ENCODE assay signal across 7 cellular contexts in the genomic region with DNA sequence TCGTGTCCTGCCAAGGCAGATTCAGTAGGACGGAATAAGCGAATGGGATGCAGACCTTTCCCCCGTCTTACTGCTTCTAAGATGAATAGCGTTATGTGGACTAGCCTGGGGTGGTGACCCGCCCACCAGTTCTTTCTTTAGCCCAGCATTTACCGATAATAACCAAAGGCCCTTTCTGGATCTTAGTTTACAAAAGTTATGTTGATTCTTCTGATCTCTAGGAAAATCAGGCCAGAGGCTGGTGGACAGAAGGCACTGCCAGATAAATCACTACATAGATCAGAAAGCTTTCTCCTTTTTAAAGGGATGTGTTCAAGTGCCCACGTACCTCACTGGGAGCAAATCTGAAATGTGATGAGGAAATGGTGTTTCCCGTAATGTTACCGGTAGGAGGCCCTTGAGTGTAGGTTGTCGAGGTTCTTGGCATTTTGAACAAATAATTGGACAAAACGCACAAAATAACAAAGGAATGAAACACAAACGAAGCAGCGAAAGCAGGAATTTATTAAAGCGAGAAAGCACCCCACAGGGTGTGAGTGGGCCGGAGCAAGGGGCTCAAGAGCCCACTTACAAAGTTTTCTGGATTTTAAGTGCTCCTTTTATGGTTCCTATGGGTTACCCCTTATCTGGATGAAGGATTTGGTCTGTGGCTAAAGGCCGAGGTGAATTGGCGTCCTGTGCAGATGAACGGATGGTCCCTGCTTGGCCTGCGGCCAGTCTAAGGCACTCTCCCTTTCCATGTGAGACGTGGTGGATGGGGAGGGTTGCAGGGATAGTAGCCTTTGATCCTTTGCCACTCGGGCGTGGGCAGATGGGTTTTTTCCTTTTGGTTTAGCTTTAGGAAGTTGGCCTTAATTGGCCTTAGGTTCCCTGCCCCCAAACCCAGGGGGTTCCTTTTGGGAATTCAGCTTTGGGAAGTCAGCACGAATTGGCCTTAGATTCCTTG. TPM values are rescaled to one million over a fixed set of nuclear protein-coding genes. Genes with fewer than 3 reads are reported as not detected.
DNase-seq lines count a peak whose midpoint lies in the region; ATAC-seq, FAIRE-seq and TF ChIP-seq lines count a peak whose summit lies in the region.

No MANE protein-coding gene starts in this region.

- no peaks in the 10 kb centered on the region for H3K36me3 ChIP-seq in astrocyte (ENCODE audit: insufficient read depth, low read length)
- no peaks in the 10 kb centered on the region for H3K36me3 ChIP-seq in thyroid gland

- peak overlapping the region; percentile 93 for H3K9ac ChIP-seq in astrocyte (ENCODE audit: low read length)

- H3K4me1 ChIP-seq in astrocyte (ENCODE audit: insufficient read depth, low read length) (peaks cover 28% of the 10 kb centered on the region), thyroid gland (peaks cover 33 to 56% of the 10 kb centered on the region in 2 donors)

- DNase-seq in EL, result peak; percentile 38
- DNase-seq in LHCN-M2 (ENCODE audit: low read depth), result peak; percentile 25
- DNase-seq in astrocyte (ENCODE audit: low read depth), result peak; percentile 36
- peak; percentile 48 for DNase-seq in left kidney (ENCODE audit: low read depth, low spot score)
- DNase-seq in thyroid gland, result peak; percentile 53 to 73
- no peak for DNase-seq in mesenteric fat pad (ENCODE audit: low spot score)

- H3K4me2 ChIP-seq in astrocyte (ENCODE audit: low read length), result peak overlapping the region; percentile 90

- peak in 1 of 2 donors; percentile 36 for TF ChIP-seq POLR2A in thyroid gland (IDR thresholded peaks at IDR 0.05)

- peaks cover 55% of the 10 kb centered on the region for H4K20me1 ChIP-seq in astrocyte (ENCODE audit: insufficient read depth, low read length)

- H3K9me3 Mint-ChIP-seq in astrocyte (ENCODE audit: unreplicated experiment), result no peaks in the 10 kb centered on the region

- H3K27me3 Mint-ChIP-seq in astrocyte (ENCODE audit: low read depth, unreplicated experiment), result no peaks in the 10 kb centered on the region

- no peak for ATAC-seq in HG03460 (IDR thresholded peaks at IDR 0.05; ENCODE audit: unreplicated experiment)

- H3K27ac Mint-ChIP-seq in astrocyte (ENCODE audit: unreplicated experiment), result peak overlapping the region; percentile 90

- TF ChIP-seq CTCF in astrocyte (IDR thresholded peaks at IDR 0.05; ENCODE audit: insufficient read depth, low read depth, low read length) (no peak), thyroid gland (IDR thresholded peaks at IDR 0.05) (peak in 2 of 6 experiments; percentile 33 to 39)

- intact Hi-C loops in thyroid gland (cut with DNase I), result loop anchor here (5.0 kb wide), 1 partner anchor 56 kb away; the partner anchor contains the start of gene SNX22

- H3K4me3 Mint-ChIP-seq in astrocyte (ENCODE audit: unreplicated experiment), result peak overlapping the region; percentile 95

- H3K27ac ChIP-seq in astrocyte (ENCODE audit: low read depth, low read length) (peak overlapping the region; percentile 76), thyroid gland (peak overlapping the region; percentile 83 to 96 (median 93))

- H3K4me1 Mint-ChIP-seq in astrocyte (ENCODE audit: low read depth, unreplicated experiment), result peaks cover 19% of the 10 kb centered on the region

- H3K79me2 ChIP-seq in astrocyte (ENCODE audit: insufficient read depth, low read length), result peaks cover 86% of the 10 kb centered on the region

- H3K4me3 ChIP-seq in astrocyte (ENCODE audit: insufficient read depth, low read depth, low read length) (peak overlapping the region; percentile 78), thyroid gland (replicated peaks in 1 of 3) (peak overlapping the region; percentile 72 to 96 (median 93))

- H3K27me3 ChIP-seq in astrocyte (ENCODE audit: insufficient read depth, low read length) (no peaks in the 10 kb centered on the region), thyroid gland (no peaks in the 10 kb centered on the region)

- H3K9me3 ChIP-seq in astrocyte (ENCODE audit: insufficient read depth, low read depth, low read length), result no peaks in the 10 kb centered on the region
- H3K9me3 ChIP-seq in thyroid gland, result no peaks in the 10 kb centered on the region

- no peak for FAIRE-seq in astrocyte (lab: Jason Lieb, UNC)

- peak overlapping the region; percentile 91 for H2AFZ ChIP-seq in astrocyte (ENCODE audit: low read depth, low read length)

- no peaks in the 10 kb centered on the region for H3K36me3 Mint-ChIP-seq in astrocyte (ENCODE audit: low read depth, unreplicated experiment)

- 2% methylated on average over 19 to 24 of the region's 24 CpGs for WGBS in thyroid gland, 2 donors

RNA-seq across cellular contexts. Expression of gene SNX1, which starts 1.0 kb away (rescaled TPM):
- total RNA-seq in LHCN-M2 (2014; rRNA removed) (31.5 and 42.9 TPM in 2 replicates), astrocyte (87.7 and 89.3 TPM in 2 replicates), thyroid gland (100 to 1,000 TPM; 184 to 348 (median 211) TPM), mesenteric fat pad (188 TPM)
- polyA plus RNA-seq in LHCN-M2 (2012), result 52.9 TPM

RNA-seq across cellular contexts. Expression of gene CIAO2A, which starts 3.1 kb away (rescaled TPM):
- total RNA-seq in LHCN-M2 (2014; rRNA removed), result 90.8 and 105 TPM in 2 replicates
- 35.1 TPM for polyA plus RNA-seq in LHCN-M2 (2012)
- total RNA-seq in astrocyte, result 51.2 and 53.4 TPM in 2 replicates
- 100 to 1,000 TPM; 104 to 144 (median 129) TPM for total RNA-seq in thyroid gland
- total RNA-seq in mesenteric fat pad, result 36.3 TPM

RNA-seq across cellular contexts. Expression of gene DAPK2, which starts 50.5 kb away (rescaled TPM):
- total RNA-seq in LHCN-M2 (2014; rRNA removed), result 0.06 and 2.2 TPM in 2 replicates
- 1.1 TPM for polyA plus RNA-seq in LHCN-M2 (2012)
- 0.52 and 0.60 TPM in 2 replicates for total RNA-seq in astrocyte
- 100 to 1,000 TPM in 2 of 4 donors, 10 to 100 TPM in 2; 47.4 to 105 (median 78.7) TPM for total RNA-seq in thyroid gland
- 18.1 TPM for total RNA-seq in mesenteric fat pad

RNA-seq across cellular contexts. Expression of gene SNX22, which starts 54.8 kb away (rescaled TPM):
- total RNA-seq in LHCN-M2 (2014; rRNA removed) (0.06 TPM in 1 of 2 replicates, not detected in the other), astrocyte (0.19 and 0.27 TPM in 2 replicates), thyroid gland (100 to 1,000 TPM; 102 to 241 (median 123) TPM), mesenteric fat pad (0.71 TPM)
- 1.2 TPM for polyA plus RNA-seq in LHCN-M2 (2012)
